In the genomic region with DNA sequence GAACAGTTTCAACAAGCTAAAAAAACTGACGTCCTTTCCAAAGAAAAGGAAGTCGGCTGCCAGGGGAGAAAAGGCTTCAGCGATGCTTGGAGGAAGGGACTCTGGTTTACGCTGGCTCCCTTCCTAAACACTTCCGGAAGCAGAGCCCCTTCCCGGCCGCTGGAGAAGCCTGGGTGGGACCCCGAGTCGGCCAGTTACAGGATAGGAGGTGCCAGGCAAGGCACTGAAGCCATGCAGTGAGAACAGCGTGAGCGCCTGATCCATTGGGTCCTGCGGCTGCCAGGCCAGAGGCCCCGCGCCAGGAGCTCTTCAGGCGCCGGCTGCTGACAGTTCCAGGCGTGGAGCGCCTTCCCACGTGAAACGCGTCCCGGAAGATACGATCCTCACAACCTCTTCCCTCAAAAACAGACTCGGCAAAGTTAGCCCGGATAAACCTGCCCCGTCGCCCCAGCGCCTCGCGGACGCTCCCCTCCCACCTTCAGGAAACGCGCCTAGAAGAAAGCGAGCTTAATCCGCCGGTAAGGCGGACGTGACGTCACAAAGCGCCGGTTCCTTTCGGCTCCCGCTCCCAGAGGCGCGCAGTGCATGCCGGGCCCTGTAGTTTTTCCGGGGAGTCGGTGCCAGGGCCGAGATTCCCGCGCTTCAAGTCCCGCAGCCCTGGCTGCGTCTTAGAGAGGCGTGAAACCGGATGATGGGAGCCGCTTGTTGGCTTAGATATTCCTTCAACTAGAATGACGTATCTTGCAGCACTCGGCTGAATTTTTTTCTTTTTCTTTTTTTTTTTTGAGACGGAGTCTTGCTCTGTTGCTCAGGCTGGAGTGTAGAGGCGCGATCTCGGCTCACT, we compare ENCODE assay signal across 9 cellular contexts. TPM values are rescaled to one million over a fixed set of nuclear protein-coding genes. Genes with fewer than 3 reads are reported as not detected.
DNase-seq lines count a peak whose midpoint lies in the region; ATAC-seq, FAIRE-seq and TF ChIP-seq lines count a peak whose summit lies in the region.
"Had no signal": no experiment of that assay in that cellular context is flagged by ENCODE, and none has a peak within 500 bp of the region (broad histone marks: within the 10 kb centered on the region; RNA-seq: fewer than 3 reads in every experiment).

TSS of gene ADAT1 (minus strand) at position 520 of the 844 bp plus-strand sequence. CDS start 2,482 bp downstream, outside the sequence.

- peak; percentile 87 for TF ChIP-seq POLR2A in GM19099 (IDR thresholded peaks at IDR 0.05; ENCODE audit: extremely low read depth, insufficient read length, low read depth)

- H3K36me3 ChIP-seq in kidney (ENCODE audit: control insufficient read depth in 1 of 2, insufficient read depth in 2 of 2, low read length in 2 of 2), result peaks cover 18 to 22% of the 10 kb centered on the region in 2 donors

- no peak for TF ChIP-seq CTCF in kidney (IDR thresholded peaks at IDR 0.05; ENCODE audit: borderline replicate concordance, extremely low read depth, insufficient read depth)

- peaks cover 0 to 6% of the 10 kb centered on the region in 2 donors for H3K4me1 ChIP-seq in kidney (ENCODE audit: control insufficient read depth in 1 of 2, insufficient read depth in 1 of 2, low read depth in 1 of 2, low read length in 2 of 2)

- peak; percentile 42 for FAIRE-seq in kidney (lab: Jason Lieb, UNC)
- FAIRE-seq: islet of Langerhans had no signal

- DNase-seq in AG20443 (ENCODE audit: low spot score), result peak; percentile 98
- DNase-seq in NCI-H510A (lab: John Stamatoyannopoulos, UW), result peak; percentile 94
- DNase-seq in activated CD4-positive, alpha-beta T cell treated with anti-CD3 and anti-CD28 coated beads for 1 hour, result peak; percentile 97
- peak; percentile 96 for DNase-seq in cerebellum (ENCODE audit: low spot score)
- DNase-seq in kidney, result peak; percentile 99
- DNase-seq in stimulated activated CD4-positive, alpha-beta T cell treated with anti-CD3 and anti-CD28 coated beads, Interleukin-15, amount 100 ng/mL, for 24 hours, result peak; percentile 98

- ATAC-seq in HG03432 (IDR thresholded peaks at IDR 0.05; ENCODE audit: unreplicated experiment), result peak; percentile 97

- H3K9ac ChIP-seq in kidney (ENCODE audit: low read length in 2 of 2), result peak within 1 kb of the TSS; percentile 68 to 77

- H3K27ac ChIP-seq in kidney (ENCODE audit: low read depth in 2 of 2, low read length in 2 of 2), result peak within 1 kb of the TSS; percentile 87 to 90

- intact Hi-C loops in kidney (cut with DNase I), result no loop called here

- no peaks in the 10 kb centered on the region for H3K9me3 ChIP-seq in kidney (ENCODE audit: control insufficient read depth in 1 of 2, low read length in 2 of 2)

- H3K4me3 ChIP-seq in kidney (ENCODE audit: low read length in 2 of 2), result peak within 1 kb of the TSS; percentile 67 to 86

RNA-seq across cellular contexts. Expression of gene ADAT1, which starts in this region (rescaled TPM):
- total RNA-seq in cerebellum, result 67.4 TPM
- total RNA-seq in kidney, result 56.5 TPM
- polyA plus RNA-seq in kidney (ENCODE audit: insufficient read depth, low read depth, low replicate concordance), result 24.4 TPM

Comparison
In these comparisons a context has a peak if more than half of its experiments do, and no peak if none do; other contexts are left out.
1. Peak in every context shown above with its lines: DNase-seq, ATAC-seq, H3K4me3 ChIP-seq and H3K27ac ChIP-seq.